Comparison of ENCODE assay signal across 8 cellular contexts in genomic region chr17:64661041-64661730, GRCh38. TPM values are rescaled to one million over a fixed set of nuclear protein-coding genes. Genes with fewer than 3 reads are reported as not detected.
DNase-seq lines count a peak whose midpoint lies in the region; ATAC-seq and TF ChIP-seq lines count a peak whose summit lies in the region.
"Not testable (repeated sequence)": the region's sequence is repeated elsewhere in the genome, so short reads cannot be mapped to it uniquely, and the experiment has no call there.

No MANE protein-coding gene starts in this region.

- not testable (repeated sequence) for TF ChIP-seq EP300 in stomach (IDR thresholded peaks at IDR 0.05)

- DNase-seq in EH (ENCODE audit: low read depth) (peak; percentile 44), cerebellar cortex (ENCODE audit: low spot score) (peak; percentile 30), islet precursor cell (peak; percentile 69), putamen (ENCODE audit: low spot score) (peak; percentile 13), stomach (peak; percentile 38)
- DNase-seq in NT2/D1 (ENCODE audit: low read depth, low spot score) = not testable (repeated sequence)
- peak in 2 of 3 experiments; percentile 4 to 12 for DNase-seq in activated CD8-positive, alpha-beta memory T cell treated with anti-CD3 and anti-CD28 coated beads for 48 hours (ENCODE audit: low read depth in 2 of 3, low spot score in 2 of 3)

- H3K9ac ChIP-seq in NT2/D1 (ENCODE audit: insufficient read length, low read depth) = peak overlapping the region; percentile 80

- not testable (repeated sequence) for TF ChIP-seq POLR2A in stomach (IDR thresholded peaks at IDR 0.05)

- H3K27me3 ChIP-seq in NT2/D1 (ENCODE audit: insufficient read depth, insufficient read length); stomach: not testable (repeated sequence)

- H3K4me1 ChIP-seq in NT2/D1 (ENCODE audit: insufficient read depth, insufficient read length) = not testable (repeated sequence)
- H3K4me1 ChIP-seq in stomach = peaks cover 16 to 69% (median 46%) of the 10 kb centered on the region in 4 donors

- TF ChIP-seq CTCF in stomach (IDR thresholded peaks at IDR 0.05) = not testable (repeated sequence)

- intact Hi-C loops in stomach (cut with DNase I; ENCODE audit: low total_unique reads) = not testable (repeated sequence)

- 0 to 1% (median 0%) methylated on average over 35 of the region's 35 CpGs for WGBS in stomach, 5 donors

- H3K4me3 ChIP-seq in NT2/D1 (ENCODE audit: insufficient read length, low read depth) = peak overlapping the region; percentile 65
- H3K4me3 ChIP-seq in stomach = peak overlapping the region; percentile 80 to 88 (median 86)

- peak; percentile 8 for ATAC-seq in HG03342 (IDR thresholded peaks at IDR 0.05; ENCODE audit: unreplicated experiment)

- H3K36me3 ChIP-seq in NT2/D1 (ENCODE audit: insufficient read depth, insufficient read length, low read length); stomach: not testable (repeated sequence)

- not testable (repeated sequence) for H3K9me3 ChIP-seq in NT2/D1 (ENCODE audit: insufficient read depth, low read length); stomach

- peak overlapping the region; percentile 84 to 99 (median 96) for H3K27ac ChIP-seq in stomach

RNA-seq across cellular contexts. Expression of gene SMURF2, which starts 0.9 kb away (rescaled TPM):
- 10 to 100 TPM in 4 of 5 donors, 1 to 10 TPM in 1; 2.6 to 54.3 (median 26.3) TPM for total RNA-seq in stomach
- polyA plus RNA-seq in stomach = 1 to 10 TPM; 4.1 to 9.9 (median 7.9) TPM
